In the genomic region with DNA sequence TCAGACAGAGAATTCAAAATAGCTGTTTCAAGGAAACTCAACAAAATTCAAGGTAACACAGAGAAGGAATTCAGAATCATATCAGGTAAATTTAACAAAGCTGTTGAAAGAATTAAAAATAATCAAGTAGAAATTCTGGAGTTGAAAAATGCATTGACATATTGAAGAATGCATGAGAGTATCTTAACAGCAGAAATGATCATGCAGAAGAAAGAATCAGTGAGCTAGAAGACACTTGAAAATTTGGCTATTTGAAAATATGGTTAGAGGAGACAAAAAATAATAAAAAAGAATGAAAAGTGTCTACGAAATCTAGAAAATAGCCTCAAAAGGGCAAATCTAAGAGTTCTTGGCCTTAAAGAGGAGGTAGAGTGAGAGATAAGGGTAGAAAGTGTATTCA, we compare ENCODE assay signal across 35 cellular contexts. TPM values are rescaled to one million over a fixed set of nuclear protein-coding genes. Genes with fewer than 3 reads are reported as not detected.
DNase-seq lines count a peak whose midpoint lies in the region; ATAC-seq, FAIRE-seq and TF ChIP-seq lines count a peak whose summit lies in the region.
"Had no signal": no experiment of that assay in that cellular context is flagged by ENCODE, and none has a peak within 500 bp of the region (broad histone marks: within the 10 kb centered on the region; RNA-seq: fewer than 3 reads in every experiment).

No MANE protein-coding gene starts in this region.

- CTCF ChIA-PET in SK-N-SH (lab: Yijun Ruan, JAX): interaction anchor here (0.8 to 1.3 kb wide), 4 partner anchors 12 to 50 kb away, joined by 3 to 5 read pairs (median 4); partner anchors contain the start of genes LMBRD2 and SKP2
- CTCF ChIA-PET in HepG2 (lab: Yijun Ruan, JAX; ENCODE audit: low intra/inter-chr PET ratio, low total read pairs): no interaction called here
- CTCF ChIA-PET in GM12878 (lab: Yijun Ruan, JAX): no interaction called here
- CTCF ChIA-PET in K562 (lab: Yijun Ruan, JAX; ENCODE audit: low intra/inter-chr PET ratio): no interaction called here

- H3K9me3 ChIP-seq in SK-N-SH (no peaks in the 10 kb centered on the region), HepG2 (ENCODE audit: low read length) (no peaks in the 10 kb centered on the region; the same call in 1 of the 2 replicates), right lobe of liver (no peaks in the 10 kb centered on the region), GM12878 (replicated peaks; ENCODE audit: control insufficient read depth, insufficient read depth, low read length) (peaks cover 2% of the 10 kb centered on the region; the same call in 1 of the 3 replicates), K562 (replicated peaks; ENCODE audit: control insufficient read depth, insufficient read depth, low read depth, low read length) (peaks cover 4% of the 10 kb centered on the region; the same call in 1 of the 2 replicates)
- H3K9me3 ChIP-seq: A549, BE2C had no signal

- H3K27ac ChIP-seq in SK-N-SH (ENCODE audit: low read depth in 2 of 2, low read length in 1 of 2): no peak overlapping the region
- no peak overlapping the region for H3K27ac ChIP-seq in HepG2 (ENCODE audit: extremely low read length, insufficient read depth, low read length)
- H3K27ac ChIP-seq in right lobe of liver: no peak overlapping the region
- no peak overlapping the region for H3K27ac ChIP-seq in GM12878 (ENCODE audit: control insufficient read depth, insufficient read depth)
- H3K27ac ChIP-seq in K562 (ENCODE audit: extremely low read depth, low read depth, low read length): no peak overlapping the region
- H3K27ac ChIP-seq: 22Rv1; A549; BLaER1; BLaER1 treated with 17β-estradiol and CSF1 and Interleukin-3, amounts not matched to agents 10 nM and 100 nM; C4-2B had no signal

- DNase-seq in SK-N-SH (no peak), HepG2 (ENCODE audit: low spot score) (no peak), right lobe of liver (no peak), GM12878 (ENCODE audit: low read depth, low spot score) (no peak), K562 (ENCODE audit: extremely low read depth in 1 of 4, low spot score in 3 of 4) (no peak), NCI-H748 treated with DMSO at 0.1 percent for 48 hours (lab: John Stamatoyannopoulos, UW) (no peak), HPDE6-E6E7 (ENCODE audit: extremely low spot score) (no peak)
- DNase-seq: 8988T; ACHN; AML-193; BE2C; C1 segment of cervical spinal cord; Caco-2; Calu3; CD4-positive, alpha-beta memory T cell; CD4-positive, alpha-beta T cell; CD4-positive, CD25-positive, alpha-beta regulatory T cell; CD8-positive, alpha-beta memory T cell; CD8-positive, alpha-beta T cell; COR-L47; DMS 273 treated with DMSO at 0.1 percent for 48 hours; DMS153; DMS53; DMS79; DMS79 treated with DMSO at 0.1 percent for 48 hours; DND-41; EL had no signal

- TF ChIP-seq RAD21 in SK-N-SH (IDR thresholded peaks at IDR 0.05; ENCODE audit: low read length) (no peak), HepG2 (CRISPR knock-in tag; IDR thresholded peaks at IDR 0.05) (no peak), GM12878 (IDR thresholded peaks at IDR 0.05; ENCODE audit: insufficient read depth, low read depth, low read length) (no peak), K562 (CRISPR knock-in tag; conservative IDR thresholded peaks at IDR 0.05 in 1 of 2, IDR thresholded peaks at IDR 0.05 in 1 of 2) (no peak)

- POLR2A ChIA-PET in SK-N-SH (lab: Yijun Ruan, JAX) (no interaction called here), HepG2 (lab: Yijun Ruan, JAX) (no interaction called here), GM12878 (lab: Charles Lee) (interaction anchor here (0.7 kb wide), 1 partner anchor 977 kb away, joined by 3 read pairs; no protein-coding TSS in a partner anchor), K562 (lab: Yijun Ruan, JAX) (interaction anchor here (0.9 to 1.2 kb wide), 2 partner anchors 10 to 23 kb away, joined by 4 to 5 read pairs; partner anchors contain the start of genes LMBRD2 and SKP2)

- 0 out of 2 replicates have a peak, but pooled peaks cover 4% of the 10 kb centered on the region for H3K9me2 ChIP-seq in SK-N-SH

- TF ChIP-seq POLR2A in HepG2 (IDR thresholded peaks at IDR 0.05; ENCODE audit: insufficient read depth in 1 of 2, low read depth in 2 of 2, low read length in 2 of 2) (no peak), right lobe of liver (IDR thresholded peaks at IDR 0.05) (no peak), GM12878 (IDR thresholded peaks at IDR 0.05; ENCODE audit: low read depth, low read length) (no peak), K562 (conservative IDR thresholded peaks at IDR 0.05) (no peak)

- H3K4me1 ChIP-seq in SK-N-SH (ENCODE audit: control insufficient read depth in 1 of 2, insufficient read depth in 2 of 2, low read depth in 1 of 2, low read length in 1 of 2) (no peaks in the 10 kb centered on the region), HepG2 (ENCODE audit: insufficient read depth, low read length) (no peaks in the 10 kb centered on the region), right lobe of liver (no peaks in the 10 kb centered on the region), GM12878 (ENCODE audit: control insufficient read depth, insufficient read depth, low read length) (no peaks in the 10 kb centered on the region), K562 (replicated peaks in 1 of 2; ENCODE audit: control insufficient read depth in 2 of 2, insufficient read depth in 2 of 2, low read length in 2 of 2) (no peaks in the 10 kb centered on the region; a peak in 1 of 5 replicates)
- H3K4me1 ChIP-seq: A549; BE2C; BLaER1; BLaER1 treated with 17β-estradiol and CSF1 and Interleukin-3, amounts not matched to agents 10 nM and 100 nM had no signal

- H3K9me1 ChIP-seq in K562 (ENCODE audit: control insufficient read depth, insufficient read depth, low read length): no peaks in the 10 kb centered on the region

- H3K36me3 ChIP-seq in SK-N-SH (replicated peaks in 1 of 2; ENCODE audit: control insufficient read depth in 1 of 2, insufficient read depth in 2 of 2, low read length in 1 of 2) (peaks cover 4 to 9% of the 10 kb centered on the region in 2 experiments), HepG2 (replicated peaks in 1 of 2; ENCODE audit: control insufficient read depth in 1 of 2, insufficient read depth in 2 of 2, low read length in 2 of 2) (no peaks in the 10 kb centered on the region), right lobe of liver (no peaks in the 10 kb centered on the region), GM12878 (ENCODE audit: control insufficient read depth in 2 of 2, insufficient read depth in 2 of 2, low read length in 1 of 2) (no peaks in the 10 kb centered on the region; a peak in 2 of 4 replicates), K562 (ENCODE audit: control insufficient read depth, insufficient read depth, low read length) (peaks cover 2% of the 10 kb centered on the region; the same call in 2 of the 3 replicates)
- H3K36me3 ChIP-seq: BE2C had no signal

- H3K4me2 ChIP-seq in SK-N-SH (no peak overlapping the region), HepG2 (ENCODE audit: low read depth, low read length) (no peak overlapping the region), GM12878 (ENCODE audit: control insufficient read depth, insufficient read depth) (no peak overlapping the region), K562 (ENCODE audit: insufficient read depth, low read length) (no peak overlapping the region)
- H3K4me2 ChIP-seq: A549; BLaER1; BLaER1 treated with 17β-estradiol and CSF1 and Interleukin-3, amounts not matched to agents 10 nM and 100 nM had no signal

- H3K79me2 ChIP-seq in SK-N-SH (ENCODE audit: insufficient read depth): no peaks in the 10 kb centered on the region
- H3K79me2 ChIP-seq in HepG2 (ENCODE audit: insufficient read depth, low read length): no peaks in the 10 kb centered on the region
- H3K79me2 ChIP-seq in GM12878 (ENCODE audit: control insufficient read depth, insufficient read depth, low read length): no peaks in the 10 kb centered on the region
- no peaks in the 10 kb centered on the region for H3K79me2 ChIP-seq in K562 (ENCODE audit: control insufficient read depth, insufficient read depth, low read length)

- WGBS in SK-N-SH (ENCODE audit: low lambda C conversion rate): 89% methylated on average over 1 of the region's 1 CpG
- 100% methylated on average over 1 of the region's 1 CpG for WGBS in HepG2 (ENCODE audit: low lambda C conversion rate)
- 100% methylated on average over 1 of the region's 1 CpG for WGBS in right lobe of liver (ENCODE audit: insufficient coverage, low coverage, low lambda C conversion rate, missing lambda C conversion rate)
- 92% methylated on average over 1 of the region's 1 CpG for WGBS in GM12878 (ENCODE audit: insufficient coverage, insufficient replicate concordance, low lambda C conversion rate, missing lambda C conversion rate)
- WGBS in K562 (ENCODE audit: insufficient coverage, low coverage, missing lambda C conversion rate): 74% methylated on average over 1 of the region's 1 CpG

- TF ChIP-seq EP300 in SK-N-SH (IDR thresholded peaks at IDR 0.05; ENCODE audit: borderline replicate concordance in 1 of 2, low read depth in 1 of 2, low read length in 1 of 2) (no peak), HepG2 (IDR thresholded peaks at IDR 0.05; ENCODE audit: low read depth in 2 of 2, low read length in 2 of 2) (no peak), HepG2 (CRISPR knock-in tag; IDR thresholded peaks at IDR 0.05; ENCODE audit: borderline replicate concordance) (no peak), GM12878 (IDR thresholded peaks at IDR 0.05; ENCODE audit: borderline replicate concordance in 1 of 2, control insufficient read depth in 1 of 2, low read depth in 2 of 2, low read length in 2 of 2) (no peak), K562 (IDR thresholded peaks at IDR 0.05; ENCODE audit: low read length) (no peak)

- ATAC-seq in SK-N-SH treated with all-trans-retinoic acid at 6 μM for 48 hours: no peak
- ATAC-seq in HepG2: no peak
- ATAC-seq in right lobe of liver: no peak
- no peak for ATAC-seq in GM12878
- ATAC-seq in K562: no peak
- ATAC-seq: A549; CD8-positive, alpha-beta T cell had no signal

- in situ Hi-C loops in HepG2 (cut with HindIII; ENCODE audit: extremely low pct_ligation_motif_present, low pct_unique_long_range_greater_than_20kb): no loop called here
- in situ Hi-C loops in GM12878 (cut with MboI): no loop called here
- in situ Hi-C loops in K562 (cut with MboI): no loop called here

- H2AFZ ChIP-seq in SK-N-SH (ENCODE audit: low read depth): no peak overlapping the region
- H2AFZ ChIP-seq in HepG2 (ENCODE audit: low read length): no peak overlapping the region
- H2AFZ ChIP-seq in GM12878 (ENCODE audit: control insufficient read depth, low read depth, low read length): no peak overlapping the region
- no peak overlapping the region for H2AFZ ChIP-seq in K562 (ENCODE audit: low read depth, low read length)

- H3K4me3 ChIP-seq in SK-N-SH (ENCODE audit: low read depth in 2 of 2, low read length in 1 of 2) (no peak overlapping the region), HepG2 (replicated peaks in 1 of 3; ENCODE audit: insufficient read depth in 1 of 3, low read depth in 2 of 3, low read length in 3 of 3) (no peak overlapping the region), right lobe of liver (no peak overlapping the region), GM12878 (no peak overlapping the region), K562 (no peak overlapping the region)
- H3K4me3 ChIP-seq: A549; BLaER1; BLaER1 treated with 17β-estradiol and CSF1 and Interleukin-3, amounts not matched to agents 10 nM and 100 nM had no signal

- H3K27me3 ChIP-seq in SK-N-SH (ENCODE audit: insufficient read depth) (no peaks in the 10 kb centered on the region), HepG2 (ENCODE audit: control insufficient read depth in 1 of 2, insufficient read depth in 2 of 2, low read length in 2 of 2) (no peaks in the 10 kb centered on the region), right lobe of liver (no peaks in the 10 kb centered on the region), GM12878 (replicated peaks in 1 of 2; ENCODE audit: control insufficient read depth in 2 of 2, insufficient read depth in 2 of 2, low read length in 1 of 2) (no peaks in the 10 kb centered on the region), K562 (ENCODE audit: control insufficient read depth in 2 of 2, insufficient read depth in 2 of 2, low read length in 2 of 2) (no peaks in the 10 kb centered on the region)
- H3K27me3 ChIP-seq: BE2C; BLaER1; BLaER1 treated with 17β-estradiol and CSF1 and Interleukin-3, amounts not matched to agents 10 nM and 100 nM had no signal

- RAD21 ChIA-PET in GM12878 (lab: Charles Lee; ENCODE audit: unreplicated experiment): no interaction called here

- BruUV-seq in HepG2 (replicated peaks; lab: Mats Ljungman, UMichigan) (no TSS peak), GM12878 (replicated peaks; lab: Mats Ljungman, UMichigan) (no TSS peak), K562 (replicated peaks; lab: Mats Ljungman, UMichigan) (no TSS peak)

- H4K20me1 ChIP-seq in SK-N-SH (ENCODE audit: insufficient read depth): no peaks in the 10 kb centered on the region
- H4K20me1 ChIP-seq in HepG2 (ENCODE audit: insufficient read depth, low read length): no peaks in the 10 kb centered on the region
- no peaks in the 10 kb centered on the region for H4K20me1 ChIP-seq in GM12878 (ENCODE audit: control insufficient read depth, insufficient read depth)
- H4K20me1 ChIP-seq in K562 (replicated peaks; ENCODE audit: control insufficient read depth, insufficient read depth, low read length): no peaks in the 10 kb centered on the region
- H4K20me1 ChIP-seq: BLaER1; BLaER1 treated with 17β-estradiol and CSF1 and Interleukin-3, amounts not matched to agents 10 nM and 100 nM had no signal

- TF ChIP-seq CTCF in SK-N-SH (IDR thresholded peaks at IDR 0.05): no peak
- TF ChIP-seq CTCF in HepG2 (CRISPR knock-in tag; IDR thresholded peaks at IDR 0.05): no peak
- no peak for TF ChIP-seq CTCF in right lobe of liver (IDR thresholded peaks at IDR 0.05)
- no peak for TF ChIP-seq CTCF in GM12878 (IDR thresholded peaks at IDR 0.05 in 2 of 3, conservative IDR thresholded peaks at IDR 0.05 in 1 of 3; ENCODE audit: control insufficient read depth in 2 of 3, extremely low read depth in 1 of 3, insufficient read depth in 1 of 3, low read depth in 3 of 3, low read length in 3 of 3)
- no peak for TF ChIP-seq CTCF in K562 (IDR thresholded peaks at IDR 0.05 in 2 of 3, conservative IDR thresholded peaks at IDR 0.05 in 1 of 3; ENCODE audit: insufficient read depth in 2 of 3, low read depth in 1 of 3, low read length in 3 of 3)

- intact Hi-C loops in HepG2 (cut with micrococcal nuclease; ENCODE audit: unreplicated experiment): no loop called here
- intact Hi-C loops in right lobe of liver (cut with DNase I): no loop called here
- intact Hi-C loops in GM12878 (cut with micrococcal nuclease; ENCODE audit: unreplicated experiment): no loop called here
- intact Hi-C loops in K562 (cut with micrococcal nuclease): no loop called here

- H3K9ac ChIP-seq in SK-N-SH: no peak overlapping the region
- no peak overlapping the region for H3K9ac ChIP-seq in HepG2 (ENCODE audit: insufficient read depth, low read depth, low read length)
- H3K9ac ChIP-seq in GM12878 (ENCODE audit: control insufficient read depth, insufficient read depth, low read length): no peak overlapping the region
- no peak overlapping the region for H3K9ac ChIP-seq in K562 (ENCODE audit: insufficient read depth in 1 of 2, low read depth in 2 of 2, low read length in 2 of 2)
- H3K9ac ChIP-seq: BLaER1; BLaER1 treated with 17β-estradiol and CSF1 and Interleukin-3, amounts not matched to agents 10 nM and 100 nM had no signal

- FAIRE-seq in HepG2 (lab: Jason Lieb, UNC): no peak
- FAIRE-seq in GM12878 (lab: Jason Lieb, UNC): no peak
- no peak for FAIRE-seq in K562 (lab: Jason Lieb, UNC)
- FAIRE-seq: A204.1, A549, D721Med had no signal

- no peaks in the 10 kb centered on the region for H3F3A ChIP-seq in SK-N-SH (replicated peaks; ENCODE audit: insufficient read depth)

- SMC1A ChIA-PET in GM12878 (lab: Charles Lee; ENCODE audit: uncharacterized antibody, unreplicated experiment): no interaction called here

RNA-seq across cellular contexts. Expression of gene LMBRD2, which starts 22.9 kb away (rescaled TPM):
- polyA plus RNA-seq in SK-N-SH (2012; rRNA removed) (1.6 and 2.2 TPM in 2 replicates), HepG2 (2011; rRNA removed) (2.0 TPM in 2 replicates), GM12878 (2011; rRNA removed) (9.1 and 14.4 TPM in 2 replicates), GM12878 (2014; fragmentation: Illumina TruSeq; extraction: Trizol) (7.0 and 8.4 TPM in 2 replicates), GM12878 (2014; fragmentation: Nextera tagmentation; extraction: Ambion mirVana) (1 to 10 TPM in 1 of 2 experiments, under 1 TPM in 1; 0.90 to 1.8 TPM), GM12878 (2014; rRNA removed) (3.2 and 6.0 TPM in 2 replicates), GM12878 (2016; fragmentation: Nextera tagmentation; extraction: Ambion mirVana) (1 to 10 TPM; 4.7 to 5.6 TPM), K562 (2011; rRNA removed) (11.7 and 13.3 TPM in 2 replicates), K562 (2014; fragmentation: Illumina TruSeq; extraction: Trizol) (6.6 and 10.3 TPM in 2 replicates), K562 (2014; fragmentation: Nextera tagmentation; extraction: Ambion mirVana) (1 to 10 TPM; 2.1 to 3.3 TPM), K562 (2014; rRNA removed) (7.5 and 10.6 TPM in 2 replicates)
- polyA plus RNA-seq in SK-N-SH (2012; cell fraction: cytosol; rRNA removed): 2.4 and 2.9 TPM in 2 replicates
- 1.9 and 3.8 TPM in 2 replicates for polyA plus RNA-seq in SK-N-SH (2012; cell fraction: nucleus; rRNA removed)
- total RNA-seq in HepG2 (2016; rRNA removed; fragmentation: Illumina TruSeq; extraction: Trizol) (1.8 and 4.7 TPM in 2 replicates), right lobe of liver (10 to 100 TPM in 5 of 6 experiments, 1 to 10 TPM in 1; 8.0 to 13.0 (median 10.5) TPM), GM12878 (2014; rRNA removed) (7.6 and 10.2 TPM in 2 replicates), GM12878 (2014; rRNA removed; fragmentation: Illumina TruSeq; extraction: Trizol) (9.8 and 11.0 TPM in 2 replicates), GM12878 (2021) (6.2 and 8.2 TPM in 2 replicates), K562 (2014; rRNA removed) (10.9 and 24.2 TPM in 2 replicates), K562 (2014; rRNA removed; fragmentation: Illumina TruSeq; extraction: Trizol) (13.4 and 18.0 TPM in 2 replicates), K562 (2015; rRNA removed; fragmentation: Illumina TruSeq; extraction: Trizol) (10.5 and 11.8 TPM in 2 replicates), K562 (2021) (9.7 and 10.1 TPM in 2 replicates)
- total RNA-seq in HepG2 (2016; cell fraction: cytosol; rRNA removed; fragmentation: Illumina TruSeq; extraction: Trizol; ENCODE audit: low read depth): 0.51 and 0.88 TPM in 2 replicates
- 1.9 and 2.6 TPM in 2 replicates for total RNA-seq in HepG2 (2016; cell fraction: insoluble cytoplasmic fraction; rRNA removed; fragmentation: Illumina TruSeq; extraction: Trizol)
- total RNA-seq in HepG2 (2016; cell fraction: membrane; rRNA removed; fragmentation: Illumina TruSeq; extraction: Trizol): 0.83 and 1.1 TPM in 2 replicates
- 6.0 and 7.7 TPM in 2 replicates for total RNA-seq in HepG2 (2016; cell fraction: nucleus; rRNA removed; fragmentation: Illumina TruSeq; extraction: Trizol)
- polyA plus RNA-seq in HepG2 (2011; cell fraction: cytosol; rRNA removed): 0.43 and 0.82 TPM in 2 replicates
- polyA plus RNA-seq in HepG2 (2011; cell fraction: nucleus; rRNA removed): 2.0 and 2.2 TPM in 2 replicates
- polyA plus RNA-seq in HepG2 (2012): 2.1 and 2.8 TPM in 2 replicates
- 0.12 and 0.41 TPM in 2 replicates for polyA plus RNA-seq in HepG2 (2016; cell fraction: cytosol; fragmentation: Illumina TruSeq; extraction: Trizol; ENCODE audit: low read depth)
- 1.1 and 1.2 TPM in 2 replicates for polyA plus RNA-seq in HepG2 (2016; cell fraction: insoluble cytoplasmic fraction; fragmentation: Illumina TruSeq; extraction: Trizol; ENCODE audit: low read depth)
- 0.27 and 0.40 TPM in 2 replicates for polyA plus RNA-seq in HepG2 (2016; cell fraction: membrane; fragmentation: Illumina TruSeq; extraction: Trizol; ENCODE audit: low read depth)
- 4.2 and 5.2 TPM in 2 replicates for polyA plus RNA-seq in HepG2 (2016; cell fraction: nucleus; fragmentation: Illumina TruSeq; extraction: Trizol; ENCODE audit: insufficient read depth, low read depth)
- polyA minus RNA-seq in HepG2 (2011; rRNA and poly(A)+ RNA removed; ENCODE audit: low replicate concordance): 3.3 and 13.6 TPM in 2 replicates
- 2.8 and 4.0 TPM in 2 replicates for polyA minus RNA-seq in HepG2 (2011; cell fraction: cytosol; rRNA and poly(A)+ RNA removed)
- 6.8 and 9.4 TPM in 2 replicates for polyA minus RNA-seq in HepG2 (2011; cell fraction: nucleus; rRNA and poly(A)+ RNA removed)
- total RNA-seq in GM12878 (2013; cell fraction: nucleolus; rRNA removed): 20.7 and 22.0 TPM in 2 replicates
- polyA plus RNA-seq in GM12878 (2011; ENCODE audit: low read depth): 1.4 TPM
- polyA plus RNA-seq in GM12878 (2011; cell fraction: cytosol; rRNA removed): 1.8 and 2.3 TPM in 2 replicates
- 7.9 and 8.7 TPM in 2 replicates for polyA plus RNA-seq in GM12878 (2011; cell fraction: nucleus; rRNA removed)
- polyA plus RNA-seq in GM12878 (2012): 3.2 and 4.9 TPM in 2 replicates
- polyA minus RNA-seq in GM12878 (2011; rRNA and poly(A)+ RNA removed): 10.4 and 12.3 TPM in 2 replicates
- 6.5 and 11.2 TPM in 2 replicates for polyA minus RNA-seq in GM12878 (2011; cell fraction: cytosol; rRNA and poly(A)+ RNA removed)
- polyA minus RNA-seq in GM12878 (2011; cell fraction: nucleus; rRNA and poly(A)+ RNA removed): 10.0 and 13.7 TPM in 2 replicates
- total RNA-seq in K562 (2011; cell fraction: chromatin; rRNA removed; ENCODE audit: low replicate concordance): 10.5 and 36.3 TPM in 2 replicates
- 7.8 and 10.5 TPM in 2 replicates for total RNA-seq in K562 (2011; cell fraction: nucleolus; rRNA removed)
- 14.8 and 27.5 TPM in 2 replicates for total RNA-seq in K562 (2011; cell fraction: nucleoplasm; rRNA removed)
- polyA plus RNA-seq in K562 (2011; cell fraction: cytosol; rRNA removed): 1.9 and 4.1 TPM in 2 replicates
- 12.0 and 17.9 TPM in 2 replicates for polyA plus RNA-seq in K562 (2011; cell fraction: nucleus; rRNA removed)
- polyA plus RNA-seq in K562 (2012): 6.1 and 9.3 TPM in 2 replicates
- polyA minus RNA-seq in K562 (2011; rRNA and poly(A)+ RNA removed): 26.5 and 26.7 TPM in 2 replicates
- polyA minus RNA-seq in K562 (2011; cell fraction: cytosol; rRNA and poly(A)+ RNA removed): 9.6 and 16.6 TPM in 2 replicates
- polyA minus RNA-seq in K562 (2011; cell fraction: nucleus; rRNA and poly(A)+ RNA removed): 14.5 and 26.4 TPM in 2 replicates

RNA-seq across cellular contexts. Expression of gene SKP2, which starts 23.1 kb away (rescaled TPM):
- 12.4 and 14.8 TPM in 2 replicates for polyA plus RNA-seq in SK-N-SH (2012; rRNA removed)
- 17.1 and 18.9 TPM in 2 replicates for polyA plus RNA-seq in SK-N-SH (2012; cell fraction: cytosol; rRNA removed)
- 15.4 and 15.7 TPM in 2 replicates for polyA plus RNA-seq in SK-N-SH (2012; cell fraction: nucleus; rRNA removed)
- total RNA-seq in HepG2 (2016; rRNA removed; fragmentation: Illumina TruSeq; extraction: Trizol): 84.1 and 121 TPM in 2 replicates
- 34.3 and 35.7 TPM in 2 replicates for total RNA-seq in HepG2 (2016; cell fraction: cytosol; rRNA removed; fragmentation: Illumina TruSeq; extraction: Trizol; ENCODE audit: low read depth)
- 83.8 and 119 TPM in 2 replicates for total RNA-seq in HepG2 (2016; cell fraction: insoluble cytoplasmic fraction; rRNA removed; fragmentation: Illumina TruSeq; extraction: Trizol)
- 103 and 105 TPM in 2 replicates for total RNA-seq in HepG2 (2016; cell fraction: membrane; rRNA removed; fragmentation: Illumina TruSeq; extraction: Trizol)
- total RNA-seq in HepG2 (2016; cell fraction: nucleus; rRNA removed; fragmentation: Illumina TruSeq; extraction: Trizol): 51.9 and 54.0 TPM in 2 replicates
- 24.7 and 29.6 TPM in 2 replicates for polyA plus RNA-seq in HepG2 (2011; rRNA removed)
- polyA plus RNA-seq in HepG2 (2011; cell fraction: cytosol; rRNA removed): 20.2 and 23.0 TPM in 2 replicates
- polyA plus RNA-seq in HepG2 (2011; cell fraction: nucleus; rRNA removed): 19.4 and 21.5 TPM in 2 replicates
- 16.6 and 29.1 TPM in 2 replicates for polyA plus RNA-seq in HepG2 (2012)
- 24.9 and 29.5 TPM in 2 replicates for polyA plus RNA-seq in HepG2 (2016; cell fraction: cytosol; fragmentation: Illumina TruSeq; extraction: Trizol; ENCODE audit: low read depth)
- 84.4 and 87.1 TPM in 2 replicates for polyA plus RNA-seq in HepG2 (2016; cell fraction: insoluble cytoplasmic fraction; fragmentation: Illumina TruSeq; extraction: Trizol; ENCODE audit: low read depth)
- polyA plus RNA-seq in HepG2 (2016; cell fraction: membrane; fragmentation: Illumina TruSeq; extraction: Trizol; ENCODE audit: low read depth): 49.9 and 54.3 TPM in 2 replicates
- 55.5 and 56.1 TPM in 2 replicates for polyA plus RNA-seq in HepG2 (2016; cell fraction: nucleus; fragmentation: Illumina TruSeq; extraction: Trizol; ENCODE audit: insufficient read depth, low read depth)
- 46.3 and 180 TPM in 2 replicates for polyA minus RNA-seq in HepG2 (2011; rRNA and poly(A)+ RNA removed; ENCODE audit: low replicate concordance)
- polyA minus RNA-seq in HepG2 (2011; cell fraction: cytosol; rRNA and poly(A)+ RNA removed): 23.5 and 24.9 TPM in 2 replicates
- polyA minus RNA-seq in HepG2 (2011; cell fraction: nucleus; rRNA and poly(A)+ RNA removed): 30.7 and 31.5 TPM in 2 replicates
- total RNA-seq in right lobe of liver: 10 to 100 TPM; 11.8 to 25.0 (median 17.3) TPM
- total RNA-seq in GM12878 (2013; cell fraction: nucleolus; rRNA removed): 35.8 and 38.4 TPM in 2 replicates
- 35.2 and 39.1 TPM in 2 replicates for total RNA-seq in GM12878 (2014; rRNA removed)
- total RNA-seq in GM12878 (2014; rRNA removed; fragmentation: Illumina TruSeq; extraction: Trizol): 34.6 and 35.6 TPM in 2 replicates
- total RNA-seq in GM12878 (2021): 49.0 and 49.7 TPM in 2 replicates
- 10.8 TPM for polyA plus RNA-seq in GM12878 (2011; ENCODE audit: low read depth)
- 39.5 and 42.7 TPM in 2 replicates for polyA plus RNA-seq in GM12878 (2011; rRNA removed)
- polyA plus RNA-seq in GM12878 (2011; cell fraction: cytosol; rRNA removed): 40.6 and 42.4 TPM in 2 replicates
- 27.0 and 30.6 TPM in 2 replicates for polyA plus RNA-seq in GM12878 (2011; cell fraction: nucleus; rRNA removed)
- polyA plus RNA-seq in GM12878 (2012): 14.1 and 14.5 TPM in 2 replicates
- 38.2 and 44.3 TPM in 2 replicates for polyA plus RNA-seq in GM12878 (2014; fragmentation: Illumina TruSeq; extraction: Trizol)
- 10 to 100 TPM; 13.9 to 17.9 TPM for polyA plus RNA-seq in GM12878 (2014; fragmentation: Nextera tagmentation; extraction: Ambion mirVana)
- polyA plus RNA-seq in GM12878 (2014; rRNA removed): 31.2 and 32.3 TPM in 2 replicates
- 10 to 100 TPM; 42.0 to 50.8 TPM for polyA plus RNA-seq in GM12878 (2016; fragmentation: Nextera tagmentation; extraction: Ambion mirVana)
- polyA minus RNA-seq in GM12878 (2011; rRNA and poly(A)+ RNA removed): 47.3 and 56.1 TPM in 2 replicates
- 12.7 and 24.5 TPM in 2 replicates for polyA minus RNA-seq in GM12878 (2011; cell fraction: cytosol; rRNA and poly(A)+ RNA removed)
- 28.0 and 29.2 TPM in 2 replicates for polyA minus RNA-seq in GM12878 (2011; cell fraction: nucleus; rRNA and poly(A)+ RNA removed)
- 28.4 and 31.8 TPM in 2 replicates for total RNA-seq in K562 (2011; cell fraction: chromatin; rRNA removed; ENCODE audit: low replicate concordance)
- 24.7 and 27.8 TPM in 2 replicates for total RNA-seq in K562 (2011; cell fraction: nucleolus; rRNA removed)
- 25.7 and 27.4 TPM in 2 replicates for total RNA-seq in K562 (2011; cell fraction: nucleoplasm; rRNA removed)
- total RNA-seq in K562 (2014; rRNA removed): 48.4 and 65.3 TPM in 2 replicates
- 77.3 and 80.8 TPM in 2 replicates for total RNA-seq in K562 (2014; rRNA removed; fragmentation: Illumina TruSeq; extraction: Trizol)
- 91.4 and 97.5 TPM in 2 replicates for total RNA-seq in K562 (2015; rRNA removed; fragmentation: Illumina TruSeq; extraction: Trizol)
- 88.6 and 103 TPM in 2 replicates for total RNA-seq in K562 (2021)
- 81.4 and 84.4 TPM in 2 replicates for polyA plus RNA-seq in K562 (2011; rRNA removed)
- 56.2 and 87.8 TPM in 2 replicates for polyA plus RNA-seq in K562 (2011; cell fraction: cytosol; rRNA removed)
- 56.6 and 58.2 TPM in 2 replicates for polyA plus RNA-seq in K562 (2011; cell fraction: nucleus; rRNA removed)
- 36.2 and 50.9 TPM in 2 replicates for polyA plus RNA-seq in K562 (2012)
- 62.3 and 85.4 TPM in 2 replicates for polyA plus RNA-seq in K562 (2014; fragmentation: Illumina TruSeq; extraction: Trizol)
- polyA plus RNA-seq in K562 (2014; fragmentation: Nextera tagmentation; extraction: Ambion mirVana): 10 to 100 TPM; 30.0 to 48.3 TPM
- 54.1 and 60.6 TPM in 2 replicates for polyA plus RNA-seq in K562 (2014; rRNA removed)
- polyA minus RNA-seq in K562 (2011; rRNA and poly(A)+ RNA removed): 97.0 and 97.2 TPM in 2 replicates
- polyA minus RNA-seq in K562 (2011; cell fraction: cytosol; rRNA and poly(A)+ RNA removed): 64.3 and 65.9 TPM in 2 replicates
- polyA minus RNA-seq in K562 (2011; cell fraction: nucleus; rRNA and poly(A)+ RNA removed): 31.9 and 65.2 TPM in 2 replicates

Comparison
In these comparisons a context has a peak if more than half of its experiments do, and no peak if none do; other contexts are left out.
1. POLR2A ChIA-PET loops: an anchor here in GM12878 (0.7 kb wide) and K562 (0.9 to 1.2 kb wide); none called in SK-N-SH and HepG2.